ENCODE assay signal across 37 cellular contexts in the genomic region with DNA sequence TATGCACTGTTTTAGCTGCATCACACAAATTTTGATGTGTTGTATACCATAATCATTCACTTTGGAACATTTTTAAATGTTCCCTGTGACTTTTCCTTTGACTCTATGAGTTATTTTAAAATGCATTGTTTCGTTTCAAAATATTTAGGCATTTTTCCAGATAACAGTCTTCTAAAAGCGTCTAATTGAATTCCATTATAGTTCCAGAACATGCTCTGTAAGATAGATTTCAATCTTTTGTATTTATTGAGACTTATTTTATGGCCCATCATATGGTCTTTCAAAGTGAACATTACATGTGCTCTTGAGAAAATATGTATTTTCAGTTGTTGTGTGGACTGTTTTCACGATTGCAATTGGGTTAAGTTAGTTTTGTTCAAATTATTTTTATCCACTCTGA.
DNase-seq lines count a peak whose midpoint lies in the region; ATAC-seq, FAIRE-seq and TF ChIP-seq lines count a peak whose summit lies in the region.
"Had no signal": no experiment of that assay in that cellular context is flagged by ENCODE, and none has a peak within 500 bp of the region (broad histone marks: within the 10 kb centered on the region; RNA-seq: fewer than 3 reads in every experiment).

No MANE protein-coding gene starts in this region.

- H3K27ac ChIP-seq in HepG2 (ENCODE audit: extremely low read length, insufficient read depth, low read length) (no peak overlapping the region), right lobe of liver (no peak overlapping the region), SK-N-SH (ENCODE audit: low read depth in 2 of 2, low read length in 1 of 2) (no peak overlapping the region)
- H3K27ac ChIP-seq: 22Rv1; A549; BLaER1; BLaER1 treated with 17β-estradiol and CSF1 and Interleukin-3, amounts not matched to agents 10 nM and 100 nM; C4-2B had no signal

- WGBS in HepG2 (ENCODE audit: low lambda C conversion rate) = 4% methylated on average over 3 of the region's 3 CpGs
- WGBS in right lobe of liver (ENCODE audit: insufficient coverage, low coverage, low lambda C conversion rate, missing lambda C conversion rate) = 65% methylated on average over 3 of the region's 3 CpGs
- 40% methylated on average over 3 of the region's 3 CpGs for WGBS in SK-N-SH (ENCODE audit: low lambda C conversion rate)

- POLR2A ChIA-PET in HepG2 (lab: Yijun Ruan, JAX) (no interaction called here), SK-N-SH (lab: Yijun Ruan, JAX) (no interaction called here), T-cell (lab: Charles Lee) (no interaction called here)

- H4K20me1 ChIP-seq in HepG2 (ENCODE audit: insufficient read depth, low read length) = no peaks in the 10 kb centered on the region
- no peaks in the 10 kb centered on the region for H4K20me1 ChIP-seq in SK-N-SH (ENCODE audit: insufficient read depth)
- H4K20me1 ChIP-seq: BLaER1; BLaER1 treated with 17β-estradiol and CSF1 and Interleukin-3, amounts not matched to agents 10 nM and 100 nM had no signal

- no peak for DNase-seq in activated T-cell treated with anti-CD3 and anti-CD28 coated beads, Interleukin-2, amount 50 U/mL, for 72 hours
- no peak for DNase-seq in activated T-cell treated with anti-CD3 and anti-CD28 coated beads, Interleukin-2, amount 50 U/mL, for 24 hours
- DNase-seq in HepG2 (ENCODE audit: low spot score) (no peak), right lobe of liver (no peak), SK-N-SH (no peak), T-cell (no peak), RPMI8226 (no peak)
- DNase-seq: 8988T; ACHN; AML-193; BE2C; C1 segment of cervical spinal cord; Caco-2; Calu3; CD4-positive, alpha-beta memory T cell; CD4-positive, alpha-beta T cell; CD4-positive, CD25-positive, alpha-beta regulatory T cell; CD8-positive, alpha-beta memory T cell; CD8-positive, alpha-beta T cell; COR-L47; DMS 273 treated with DMSO at 0.1 percent for 48 hours; DMS153; DMS53; DMS79; DMS79 treated with DMSO at 0.1 percent for 48 hours; DND-41; EL had no signal

- peak; percentile 37 for FAIRE-seq in HepG2 (lab: Jason Lieb, UNC)
- FAIRE-seq: A204.1, D721Med had no signal

- H3K36me3 Mint-ChIP-seq in activated T-cell treated with anti-CD3 and anti-CD28 coated beads, Interleukin-2, amount 50 U/mL, for 72 hours (ENCODE audit: insufficient read depth in 2 of 2) = no peaks in the 10 kb centered on the region
- no peaks in the 10 kb centered on the region for H3K36me3 Mint-ChIP-seq in activated T-cell treated with anti-CD3 and anti-CD28 coated beads, Interleukin-2, amount 50 U/mL, for 24 hours (ENCODE audit: low read depth)
- H3K36me3 Mint-ChIP-seq in T-cell = peaks cover 3% of the 10 kb centered on the region
- H3K36me3 Mint-ChIP-seq: CD14-positive monocyte; CD8-positive, alpha-beta memory T cell; CD8-positive, alpha-beta T cell had no signal

- no peak overlapping the region for H3K4me3 ChIP-seq in HepG2 (replicated peaks in 1 of 3; ENCODE audit: insufficient read depth in 1 of 3, low read depth in 2 of 3, low read length in 3 of 3)
- no peak overlapping the region for H3K4me3 ChIP-seq in right lobe of liver
- no peak overlapping the region for H3K4me3 ChIP-seq in SK-N-SH (ENCODE audit: low read depth in 2 of 2, low read length in 1 of 2)
- H3K4me3 ChIP-seq: A549; BLaER1; BLaER1 treated with 17β-estradiol and CSF1 and Interleukin-3, amounts not matched to agents 10 nM and 100 nM had no signal

- no peaks in the 10 kb centered on the region for H3F3A ChIP-seq in SK-N-SH (replicated peaks; ENCODE audit: insufficient read depth)

- peaks cover 2 to 9% of the 10 kb centered on the region in 2 donors for H3K9me3 Mint-ChIP-seq in activated T-cell treated with anti-CD3 and anti-CD28 coated beads, Interleukin-2, amount 50 U/mL, for 72 hours
- peaks cover 7% of the 10 kb centered on the region for H3K9me3 Mint-ChIP-seq in activated T-cell treated with anti-CD3 and anti-CD28 coated beads, Interleukin-2, amount 50 U/mL, for 24 hours
- peaks cover 7 to 16% (median 7%) of the 10 kb centered on the region in 3 donors for H3K9me3 Mint-ChIP-seq in T-cell

- H3K36me3 ChIP-seq in HepG2 (replicated peaks in 1 of 2; ENCODE audit: control insufficient read depth in 1 of 2, insufficient read depth in 2 of 2, low read length in 2 of 2) (no peaks in the 10 kb centered on the region), right lobe of liver (no peaks in the 10 kb centered on the region), SK-N-SH (replicated peaks in 1 of 2; ENCODE audit: control insufficient read depth in 1 of 2, insufficient read depth in 2 of 2, low read length in 1 of 2) (no peaks in the 10 kb centered on the region)
- H3K36me3 ChIP-seq: BE2C, BLaER1 had no signal

- no peak overlapping the region for H3K9ac ChIP-seq in HepG2 (ENCODE audit: insufficient read depth, low read depth, low read length)
- no peak overlapping the region for H3K9ac ChIP-seq in SK-N-SH
- H3K9ac ChIP-seq: BLaER1; BLaER1 treated with 17β-estradiol and CSF1 and Interleukin-3, amounts not matched to agents 10 nM and 100 nM had no signal

- intact Hi-C loops in HepG2 (cut with micrococcal nuclease; ENCODE audit: unreplicated experiment) = no loop called here
- intact Hi-C loops in right lobe of liver (cut with DNase I) = no loop called here

- no peaks in the 10 kb centered on the region for H3K4me1 Mint-ChIP-seq in activated T-cell treated with anti-CD3 and anti-CD28 coated beads, Interleukin-2, amount 50 U/mL, for 72 hours (ENCODE audit: low read depth)
- no peaks in the 10 kb centered on the region for H3K4me1 Mint-ChIP-seq in activated T-cell treated with anti-CD3 and anti-CD28 coated beads, Interleukin-2, amount 50 U/mL, for 24 hours (ENCODE audit: low read depth)
- H3K4me1 Mint-ChIP-seq in T-cell = no peaks in the 10 kb centered on the region
- H3K4me1 Mint-ChIP-seq: B cell; CD14-positive monocyte; CD4-positive, CD25-positive, alpha-beta regulatory T cell; CD8-positive, alpha-beta memory T cell had no signal

- H3K27me3 Mint-ChIP-seq in activated T-cell treated with anti-CD3 and anti-CD28 coated beads, Interleukin-2, amount 50 U/mL, for 72 hours (ENCODE audit: low read depth) = no peaks in the 10 kb centered on the region
- H3K27me3 Mint-ChIP-seq in activated T-cell treated with anti-CD3 and anti-CD28 coated beads, Interleukin-2, amount 50 U/mL, for 24 hours = no peaks in the 10 kb centered on the region
- no peaks in the 10 kb centered on the region for H3K27me3 Mint-ChIP-seq in T-cell
- H3K27me3 Mint-ChIP-seq: CD4-positive, alpha-beta memory T cell; CD4-positive, alpha-beta T cell; CD4-positive, CD25-positive, alpha-beta regulatory T cell had no signal

- CTCF ChIA-PET in HepG2 (lab: Yijun Ruan, JAX; ENCODE audit: low intra/inter-chr PET ratio, low total read pairs) = no interaction called here
- CTCF ChIA-PET in SK-N-SH (lab: Yijun Ruan, JAX) = interaction anchor here (1.0 kb wide), 1 partner anchor 18 kb away, joined by 3 read pairs; no protein-coding TSS in a partner anchor
- CTCF ChIA-PET in T-cell (lab: Charles Lee) = no interaction called here

- no peak overlapping the region for H3K4me2 ChIP-seq in HepG2 (ENCODE audit: low read depth, low read length)
- no peak overlapping the region for H3K4me2 ChIP-seq in SK-N-SH
- H3K4me2 ChIP-seq: A549; BLaER1; BLaER1 treated with 17β-estradiol and CSF1 and Interleukin-3, amounts not matched to agents 10 nM and 100 nM had no signal

- no TSS peak for BruUV-seq in HepG2 (replicated peaks; lab: Mats Ljungman, UMichigan)

- H3K4me1 ChIP-seq in HepG2 (ENCODE audit: insufficient read depth, low read length) (no peaks in the 10 kb centered on the region), right lobe of liver (no peaks in the 10 kb centered on the region), SK-N-SH (ENCODE audit: control insufficient read depth in 1 of 2, insufficient read depth in 2 of 2, low read depth in 1 of 2, low read length in 1 of 2) (peaks cover 0 to 2% of the 10 kb centered on the region in 2 experiments; a peak in 2 of 4 replicates)
- H3K4me1 ChIP-seq: A549, BE2C, BLaER1, Caco-2 had no signal

- no peak overlapping the region for H3K4me3 Mint-ChIP-seq in activated T-cell treated with anti-CD3 and anti-CD28 coated beads, Interleukin-2, amount 50 U/mL, for 72 hours
- H3K4me3 Mint-ChIP-seq in activated T-cell treated with anti-CD3 and anti-CD28 coated beads, Interleukin-2, amount 50 U/mL, for 24 hours = no peak overlapping the region
- H3K4me3 Mint-ChIP-seq in T-cell = no peak overlapping the region
- H3K4me3 Mint-ChIP-seq: B cell; CD14-positive monocyte; CD4-positive, alpha-beta memory T cell; CD4-positive, alpha-beta T cell; CD4-positive, CD25-positive, alpha-beta regulatory T cell; CD8-positive, alpha-beta memory T cell; CD8-positive, alpha-beta T cell had no signal

- H3K27me3 ChIP-seq in HepG2 (ENCODE audit: control insufficient read depth in 1 of 2, insufficient read depth in 2 of 2, low read length in 2 of 2) = no peaks in the 10 kb centered on the region
- H3K27me3 ChIP-seq in right lobe of liver = no peaks in the 10 kb centered on the region
- H3K27me3 ChIP-seq in SK-N-SH (ENCODE audit: insufficient read depth) = no peaks in the 10 kb centered on the region
- H3K27me3 ChIP-seq: BE2C; BLaER1; BLaER1 treated with 17β-estradiol and CSF1 and Interleukin-3, amounts not matched to agents 10 nM and 100 nM had no signal

- TF ChIP-seq EP300 in HepG2 (IDR thresholded peaks at IDR 0.05; ENCODE audit: low read depth in 2 of 2, low read length in 2 of 2) = no peak
- no peak for TF ChIP-seq EP300 in HepG2 (CRISPR knock-in tag; IDR thresholded peaks at IDR 0.05; ENCODE audit: borderline replicate concordance)
- no peak for TF ChIP-seq EP300 in SK-N-SH (IDR thresholded peaks at IDR 0.05; ENCODE audit: borderline replicate concordance in 1 of 2, low read depth in 1 of 2, low read length in 1 of 2)

- H3K79me2 ChIP-seq in HepG2 (ENCODE audit: insufficient read depth, low read length) (no peaks in the 10 kb centered on the region), SK-N-SH (ENCODE audit: insufficient read depth) (no peaks in the 10 kb centered on the region)

- H2AFZ ChIP-seq in HepG2 (ENCODE audit: low read length) (no peak overlapping the region), SK-N-SH (ENCODE audit: low read depth) (no peak overlapping the region)

- peaks cover 25% of the 10 kb centered on the region for H3K9me3 ChIP-seq in HepG2 (ENCODE audit: low read length)
- no peaks in the 10 kb centered on the region for H3K9me3 ChIP-seq in right lobe of liver
- 0 out of 2 replicates have a peak, but pooled peaks cover 5% of the 10 kb centered on the region for H3K9me3 ChIP-seq in SK-N-SH
- H3K9me3 ChIP-seq: BE2C had no signal

- ATAC-seq in activated T-cell treated with anti-CD3 and anti-CD28 coated beads, Interleukin-2, amount 50 U/mL, for 72 hours (replicated peaks in 1 of 2) = no peak
- ATAC-seq in HepG2 (no peak), right lobe of liver (no peak), SK-N-SH treated with all-trans-retinoic acid at 6 μM for 48 hours (no peak), T-cell (replicated peaks in 1 of 4) (no peak)
- ATAC-seq: A549; CD8-positive, alpha-beta T cell had no signal

- H3K27ac Mint-ChIP-seq in activated T-cell treated with anti-CD3 and anti-CD28 coated beads, Interleukin-2, amount 50 U/mL, for 72 hours = peak overlapping the region; percentile 78
- H3K27ac Mint-ChIP-seq in activated T-cell treated with anti-CD3 and anti-CD28 coated beads, Interleukin-2, amount 50 U/mL, for 24 hours = no peak overlapping the region
- no peak overlapping the region for H3K27ac Mint-ChIP-seq in T-cell
- H3K27ac Mint-ChIP-seq: B cell; CD14-positive monocyte; CD4-positive, alpha-beta memory T cell; CD4-positive, alpha-beta T cell; CD4-positive, CD25-positive, alpha-beta regulatory T cell; CD8-positive, alpha-beta memory T cell; CD8-positive, alpha-beta T cell had no signal

- in situ Hi-C loops in HepG2 (cut with HindIII; ENCODE audit: extremely low pct_ligation_motif_present, low pct_unique_long_range_greater_than_20kb) = no loop called here

- no peaks in the 10 kb centered on the region for H3K9me2 ChIP-seq in SK-N-SH

- TF ChIP-seq CTCF in HepG2 (CRISPR knock-in tag; IDR thresholded peaks at IDR 0.05) (no peak), right lobe of liver (IDR thresholded peaks at IDR 0.05) (no peak), SK-N-SH (IDR thresholded peaks at IDR 0.05) (no peak)

- TF ChIP-seq RAD21 in HepG2 (CRISPR knock-in tag; IDR thresholded peaks at IDR 0.05) (no peak), SK-N-SH (IDR thresholded peaks at IDR 0.05; ENCODE audit: low read length) (no peak)

- TF ChIP-seq POLR2A in HepG2 (IDR thresholded peaks at IDR 0.05; ENCODE audit: insufficient read depth in 1 of 2, low read depth in 2 of 2, low read length in 2 of 2) = no peak
- TF ChIP-seq POLR2A in right lobe of liver (IDR thresholded peaks at IDR 0.05) = no peak
